19 cellular contexts compared by ENCODE assay signal in genomic region chr12:40141996-40142395, GRCh38.
"Had no signal": no experiment of that assay in that cellular context is flagged by ENCODE, and none has a peak within 500 bp of the region (broad histone marks: within the 10 kb centered on the region; RNA-seq: fewer than 3 reads in every experiment).

No MANE protein-coding gene starts in this region.

- DNase-seq: activated CD4-positive, alpha-beta T cell treated with anti-CD3 and anti-CD28 coated beads, Interleukin-2, amount 50 U/mL, for 4 hours; activated effector memory CD4-positive, alpha-beta T cell treated with anti-CD3 and anti-CD28 coated beads, Interleukin-2, amount 50 U/mL, for 16 hours; activated naive CD4-positive, alpha-beta T cell treated with anti-CD3 and anti-CD28 coated beads, Interleukin-2, amount 50 U/mL, for 16 hours; activated T-cell treated with anti-CD3 and anti-CD28 coated beads, Interleukin-2, amount 50 U/mL, for 72 hours; amniotic stem cell; caudate nucleus; effector memory CD8-positive, alpha-beta T cell; foreskin melanocyte; head of caudate nucleus; mesendoderm; naive thymus-derived CD4-positive, alpha-beta T cell; right cardiac atrium; stimulated activated CD4-positive, alpha-beta T cell treated with anti-CD3 and anti-CD28 coated beads, Interleukin-15, amount 100 ng/mL, for 24 hours; stimulated activated CD4-positive, alpha-beta T cell treated with anti-CD3 and anti-CD28 coated beads, Interleukin-2, amount 100 ng/mL, for 48 hours; T-helper 2 cell; upper lobe of left lung had no signal

- H3K36me3 ChIP-seq: neural progenitor cell, prostate gland, upper lobe of left lung had no signal

- H3K4me1 ChIP-seq: neural progenitor cell, prostate gland had no signal

- H3K27me3 ChIP-seq: neural progenitor cell, upper lobe of left lung had no signal

- H3K9me3 ChIP-seq: prostate gland, upper lobe of left lung had no signal

- H3K27ac ChIP-seq: neural progenitor cell, prostate gland, skin epidermis, upper lobe of left lung had no signal

- H3K4me3 ChIP-seq: neural progenitor cell, prostate gland, skin epidermis, upper lobe of left lung had no signal
